Comparison of ENCODE assay signal across 1 cellular context in genomic region chr16:20805684-20806167, GRCh38.
TF ChIP-seq lines count a peak whose summit lies in the region.

No MANE protein-coding gene starts in this region.

TF ChIP-seq in K562, 482 proteins besides CTCF, POLR2A, EP300 and RAD21:
- TF ChIP-seq FOXP1 (CRISPR knock-in tag; IDR thresholded peaks at IDR 0.05) (peak; percentile 43; the same call in 1 of the 2 replicates), ZFX (CRISPR knock-in tag; IDR thresholded peaks at IDR 0.05) (0 out of 2 replicates have a peak, but pooled peaks have one; percentile 76), ZNF445 (CRISPR knock-in tag; IDR thresholded peaks at IDR 0.05; ENCODE audit: low read depth) (0 out of 2 replicates have a peak, but pooled peaks have one; percentile 7)
- TF ChIP-seq, protein P1, sequence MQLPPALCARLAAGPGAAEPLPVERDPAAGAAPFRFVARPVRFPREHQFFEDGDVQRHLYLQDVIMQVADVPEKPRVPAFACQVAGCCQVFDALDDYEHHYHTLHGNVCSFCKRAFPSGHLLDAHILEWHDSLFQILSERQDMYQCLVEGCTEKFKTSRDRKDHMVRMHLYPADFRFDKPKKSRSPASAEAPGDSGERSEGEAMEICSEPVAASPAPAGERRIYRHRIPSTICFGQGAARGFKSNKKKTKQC (CRISPR knock-in tag; IDR thresholded peaks at IDR 0.05) = 0 out of 2 replicates have a peak, but pooled peaks have one; percentile 66
TF ChIP-seq in K562: peak in this region for 4; not testable (repeated sequence) for 478.
